In the genomic region with DNA sequence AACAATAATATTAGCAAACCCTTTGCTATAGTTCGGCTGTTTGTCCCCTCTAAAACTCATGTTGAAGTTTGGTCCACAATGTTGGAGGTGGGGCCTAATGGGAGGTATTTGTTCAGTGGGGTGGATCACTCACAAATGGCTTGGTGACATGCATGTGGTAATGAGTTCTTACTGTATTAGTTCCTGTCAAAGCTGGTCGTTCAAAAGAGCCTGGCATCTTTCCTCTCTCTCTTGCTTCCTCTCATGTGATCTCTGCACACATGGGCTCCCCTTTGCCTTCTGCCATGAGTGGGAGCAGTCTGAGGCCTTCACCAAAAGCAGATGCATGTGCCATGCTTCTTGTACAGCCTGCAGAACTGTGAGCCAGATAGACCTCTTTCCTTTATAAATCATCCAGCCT, we compare ENCODE assay signal across 19 cellular contexts. TPM values are rescaled to one million over a fixed set of nuclear protein-coding genes. Genes with fewer than 3 reads are reported as not detected.
DNase-seq lines count a peak whose midpoint lies in the region; ATAC-seq and TF ChIP-seq lines count a peak whose summit lies in the region.
"Had no signal": no experiment of that assay in that cellular context is flagged by ENCODE, and none has a peak within 500 bp of the region (broad histone marks: within the 10 kb centered on the region; RNA-seq: fewer than 3 reads in every experiment).

No MANE protein-coding gene starts in this region.

- DNase-seq in activated T-cell treated with anti-CD3 and anti-CD28 coated beads, Interleukin-2, amount 50 U/mL, for 24 hours, result no peak
- no peak for DNase-seq in activated T-cell treated with anti-CD3 and anti-CD28 coated beads, Interleukin-2, amount 50 U/mL, for 4 hours
- DNase-seq in CD4-positive, alpha-beta memory T cell, result no peak
- DNase-seq in T-helper 17 cell (no peak), hepatocyte (ENCODE audit: low spot score) (no peak), NOMO-1 (lab: John Stamatoyannopoulos, UW; ENCODE audit: unreplicated experiment in 2 of 2) (no peak), SW480 (ENCODE audit: low spot score) (no peak)
- DNase-seq: C1 segment of cervical spinal cord, DND-41, GOT3, NCI-H1417, NCI-H187 treated with DMSO at 0.1 percent for 48 hours, NCI-H345, NCI-H524 treated with DMSO at 0.1 percent for 48 hours, PC-9, SIG-M5 had no signal

- no peaks in the 10 kb centered on the region for H3K36me3 ChIP-seq in CD4-positive, alpha-beta memory T cell (ENCODE audit: insufficient read depth, low read length)
- H3K36me3 ChIP-seq in hepatocyte (replicated peaks; ENCODE audit: insufficient read depth, low read depth), result no peaks in the 10 kb centered on the region

- H3K4me1 ChIP-seq in CD4-positive, alpha-beta memory T cell (ENCODE audit: insufficient read depth, low read length), result peaks cover 76% of the 10 kb centered on the region
- peaks cover 6% of the 10 kb centered on the region for H3K4me1 ChIP-seq in hepatocyte (ENCODE audit: insufficient read depth)
- H3K4me1 ChIP-seq: A549 had no signal

- H3K4me2 ChIP-seq in hepatocyte, result no peak overlapping the region
- H3K4me2 ChIP-seq: A549, PC-9 had no signal

- H3K4me3 ChIP-seq in CD4-positive, alpha-beta memory T cell (ENCODE audit: low read length in 2 of 2), result no peak overlapping the region
- H3K4me3 ChIP-seq in hepatocyte, result no peak overlapping the region
- H3K4me3 ChIP-seq: A549, PC-9 had no signal

- H3K9me2 ChIP-seq in hepatocyte (replicated peaks; ENCODE audit: insufficient read depth), result no peaks in the 10 kb centered on the region

- CTCF ChIA-PET in CD4-positive, alpha-beta memory T cell (lab: Charles Lee; ENCODE audit: partially characterized antibody), result interaction anchor here (0.6 to 4.2 kb wide), 7 partner anchors 9 to 31 kb away, joined by 3 to 15 read pairs (median 4); no protein-coding TSS in a partner anchor

- POLR2A ChIA-PET in CD4-positive, alpha-beta memory T cell (lab: Charles Lee; ENCODE audit: partially characterized antibody), result interaction anchor here (0.8 to 2.7 kb wide), 7 partner anchors 9 to 135 kb away, joined by 3 to 13 read pairs (median 4); a partner anchor contains a TSS

- H3K9me3 Mint-ChIP-seq in activated T-cell treated with anti-CD3 and anti-CD28 coated beads, Interleukin-2, amount 50 U/mL, for 24 hours, result no peaks in the 10 kb centered on the region
- H3K9me3 Mint-ChIP-seq in activated T-cell treated with anti-CD3 and anti-CD28 coated beads, Interleukin-2, amount 50 U/mL, for 4 hours, result no peaks in the 10 kb centered on the region
- H3K9me3 Mint-ChIP-seq in CD4-positive, alpha-beta memory T cell, result no peaks in the 10 kb centered on the region

- H3K27ac ChIP-seq in CD4-positive, alpha-beta memory T cell (ENCODE audit: low read depth, low read length), result no peak overlapping the region
- H3K27ac ChIP-seq in hepatocyte, result peak overlapping the region; percentile 17
- H3K27ac ChIP-seq: A549, PC-9, RWPE1 had no signal

- no peaks in the 10 kb centered on the region for H3K27me3 Mint-ChIP-seq in activated T-cell treated with anti-CD3 and anti-CD28 coated beads, Interleukin-2, amount 50 U/mL, for 24 hours
- H3K27me3 Mint-ChIP-seq in activated T-cell treated with anti-CD3 and anti-CD28 coated beads, Interleukin-2, amount 50 U/mL, for 4 hours (ENCODE audit: low read depth), result no peaks in the 10 kb centered on the region
- H3K27me3 Mint-ChIP-seq in CD4-positive, alpha-beta memory T cell, result no peaks in the 10 kb centered on the region
- no peaks in the 10 kb centered on the region for H3K27me3 Mint-ChIP-seq in T-helper 17 cell

- H3K79me2 ChIP-seq in hepatocyte, result no peaks in the 10 kb centered on the region

- peak overlapping the region; percentile 63 for H3K27ac Mint-ChIP-seq in activated T-cell treated with anti-CD3 and anti-CD28 coated beads, Interleukin-2, amount 50 U/mL, for 24 hours
- H3K27ac Mint-ChIP-seq in CD4-positive, alpha-beta memory T cell, result peak overlapping the region; percentile 7 to 90 (median 63)
- peak overlapping the region; percentile 91 for H3K27ac Mint-ChIP-seq in T-helper 17 cell

- no peaks in the 10 kb centered on the region for H3K27me3 ChIP-seq in CD4-positive, alpha-beta memory T cell (ENCODE audit: insufficient read depth, low read length)
- H3K27me3 ChIP-seq in hepatocyte, result peaks cover 7% of the 10 kb centered on the region

- intact Hi-C loops in CD4-positive, alpha-beta memory T cell (cut with micrococcal nuclease), result no loop called here

- ATAC-seq in activated T-cell treated with anti-CD3 and anti-CD28 coated beads, Interleukin-2, amount 50 U/mL, for 4 hours, result no peak
- ATAC-seq in T-helper 17 cell, result peak; percentile 44
- ATAC-seq: A549 had no signal

- H4K20me1 ChIP-seq in hepatocyte (ENCODE audit: insufficient read depth, poor library complexity, severe bottlenecking), result no peaks in the 10 kb centered on the region

- no peaks in the 10 kb centered on the region for H3K36me3 Mint-ChIP-seq in activated T-cell treated with anti-CD3 and anti-CD28 coated beads, Interleukin-2, amount 50 U/mL, for 24 hours (ENCODE audit: low read depth)
- no peaks in the 10 kb centered on the region for H3K36me3 Mint-ChIP-seq in activated T-cell treated with anti-CD3 and anti-CD28 coated beads, Interleukin-2, amount 50 U/mL, for 4 hours (ENCODE audit: insufficient read depth)
- no peaks in the 10 kb centered on the region for H3K36me3 Mint-ChIP-seq in CD4-positive, alpha-beta memory T cell
- no peaks in the 10 kb centered on the region for H3K36me3 Mint-ChIP-seq in T-helper 17 cell (ENCODE audit: low read depth)

- WGBS in hepatocyte (ENCODE audit: low lambda C conversion rate, missing lambda C conversion rate), result 72% methylated on average over 2 of the region's 2 CpGs

- H2AFZ ChIP-seq in hepatocyte, result no peak overlapping the region
- H2AFZ ChIP-seq: PC-9 had no signal

- no peak for TF ChIP-seq CTCF in hepatocyte (IDR thresholded peaks at IDR 0.05; ENCODE audit: poor library complexity)

- H3K9me3 ChIP-seq in CD4-positive, alpha-beta memory T cell (ENCODE audit: control insufficient read depth in 1 of 2, low read length in 2 of 2), result no peaks in the 10 kb centered on the region
- H3K9me3 ChIP-seq in T-helper 17 cell (ENCODE audit: control insufficient read depth, low read length, poor library complexity, severe bottlenecking) (no peaks in the 10 kb centered on the region), hepatocyte (ENCODE audit: low read depth) (no peaks in the 10 kb centered on the region)
- H3K9me3 ChIP-seq: A549 had no signal

- peaks cover 76% of the 10 kb centered on the region for H3K4me1 Mint-ChIP-seq in activated T-cell treated with anti-CD3 and anti-CD28 coated beads, Interleukin-2, amount 50 U/mL, for 24 hours (ENCODE audit: low read depth)
- peaks cover 67% of the 10 kb centered on the region for H3K4me1 Mint-ChIP-seq in activated T-cell treated with anti-CD3 and anti-CD28 coated beads, Interleukin-2, amount 50 U/mL, for 4 hours (ENCODE audit: low read depth)
- peaks cover 40 to 92% (median 70%) of the 10 kb centered on the region in 4 donors for H3K4me1 Mint-ChIP-seq in CD4-positive, alpha-beta memory T cell
- H3K4me1 Mint-ChIP-seq in T-helper 17 cell, result peaks cover 57% of the 10 kb centered on the region

- H3K4me3 Mint-ChIP-seq in activated T-cell treated with anti-CD3 and anti-CD28 coated beads, Interleukin-2, amount 50 U/mL, for 24 hours, result no peak overlapping the region
- no peak overlapping the region for H3K4me3 Mint-ChIP-seq in activated T-cell treated with anti-CD3 and anti-CD28 coated beads, Interleukin-2, amount 50 U/mL, for 4 hours
- peak overlapping the region in 6 of 8 donors; percentile 11 to 79 (median 69) for H3K4me3 Mint-ChIP-seq in CD4-positive, alpha-beta memory T cell
- no peak overlapping the region for H3K4me3 Mint-ChIP-seq in T-helper 17 cell

RNA-seq across cellular contexts. Expression of a gene that starts 13.0 kb away (rescaled TPM):
- 1 to 10 TPM; 2.0 to 4.2 (median 2.8) TPM for total RNA-seq in activated T-cell treated with anti-CD3 and anti-CD28 coated beads, Interleukin-2, amount 50 U/mL, for 4 hours
- 1 to 10 TPM; 6.3 to 7.3 TPM for total RNA-seq in CD4-positive, alpha-beta memory T cell
- polyA plus RNA-seq in CD4-positive, alpha-beta memory T cell, result 1 to 10 TPM in 1 of 2 donors, under 1 TPM in 1; 0.38 to 1.2 TPM
- total RNA-seq in T-helper 17 cell, result 1 to 10 TPM; 2.6 to 6.7 TPM
- 2.3 and 3.8 TPM in 2 replicates for total RNA-seq in hepatocyte
- polyA plus RNA-seq in hepatocyte, result 0.61 and 1.0 TPM in 2 replicates
- total RNA-seq: PC-9 had no signal

RNA-seq across cellular contexts. Expression of a gene that starts 31.7 kb away (rescaled TPM):
- total RNA-seq in activated T-cell treated with anti-CD3 and anti-CD28 coated beads, Interleukin-2, amount 50 U/mL, for 4 hours, result 10 to 100 TPM; 19.3 to 26.4 (median 23.6) TPM
- 10 to 100 TPM; 34.0 to 38.2 TPM for total RNA-seq in CD4-positive, alpha-beta memory T cell
- polyA plus RNA-seq in CD4-positive, alpha-beta memory T cell, result 10 to 100 TPM; 61.4 to 87.9 TPM
- total RNA-seq in T-helper 17 cell (10 to 100 TPM; 21.5 to 25.8 TPM), hepatocyte (47.4 and 95.1 TPM in 2 replicates)
- polyA plus RNA-seq in hepatocyte, result 90.5 and 91.5 TPM in 2 replicates

RNA-seq across cellular contexts. Expression of a gene that starts 50.6 kb away (rescaled TPM):
- total RNA-seq in activated T-cell treated with anti-CD3 and anti-CD28 coated beads, Interleukin-2, amount 50 U/mL, for 4 hours, result 1 to 10 TPM; 1.3 to 1.7 (median 1.3) TPM
- 1 to 10 TPM in 1 of 2 experiments, under 1 TPM in 1; 0.87 to 1.5 TPM for total RNA-seq in CD4-positive, alpha-beta memory T cell
- 10 to 100 TPM; 15.9 to 24.0 TPM for polyA plus RNA-seq in CD4-positive, alpha-beta memory T cell
- 1 to 10 TPM in 1 of 2 donors, under 1 TPM in 1; 0.63 to 1.0 TPM for total RNA-seq in T-helper 17 cell
- 1.1 and 1.8 TPM in 2 replicates for total RNA-seq in hepatocyte
- polyA plus RNA-seq in hepatocyte, result 6.7 and 7.3 TPM in 2 replicates
- total RNA-seq: G401 had no signal

Comparison
In these comparisons a context has a peak if more than half of its experiments do, and no peak if none do; other contexts are left out.
1. H3K4me3 Mint-ChIP-seq: peak in CD4-positive, alpha-beta memory T cell (6 of 8); none in activated T-cell treated with anti-CD3 and anti-CD28 coated beads, Interleukin-2, amount 50 U/mL, for 24 hours (single experiment), activated T-cell treated with anti-CD3 and anti-CD28 coated beads, Interleukin-2, amount 50 U/mL, for 4 hours (single experiment) and T-helper 17 cell (single experiment).
2. Peak in every context shown above with its lines, with median percentiles within 50 percentile points of each other: H3K27ac Mint-ChIP-seq.